Comparison of ENCODE assay signal across 9 cellular contexts in genomic region chr17:78716814-78717393, GRCh38.
DNase-seq lines count a peak whose midpoint lies in the region; ATAC-seq and TF ChIP-seq lines count a peak whose summit lies in the region.
"Had no signal": no experiment of that assay in that cellular context is flagged by ENCODE, and none has a peak within 500 bp of the region (broad histone marks: within the 10 kb centered on the region; RNA-seq: fewer than 3 reads in every experiment).

No MANE protein-coding gene starts in this region.

- no peaks in the 10 kb centered on the region for H3K36me3 ChIP-seq in right atrium auricular region

- H3K9me3 Mint-ChIP-seq in activated T-cell treated with anti-CD3 and anti-CD28 coated beads, Interleukin-2, amount 50 U/mL, for 24 hours, result no peaks in the 10 kb centered on the region
- no peaks in the 10 kb centered on the region for H3K9me3 Mint-ChIP-seq in activated naive CD8-positive, alpha-beta T cell treated with anti-CD3 and anti-CD28 coated beads, Interleukin-2, amount 50 U/mL, for 24 hours
- H3K9me3 Mint-ChIP-seq: dendritic cell treated with granulocyte-macrophage colony-stimulating factor and Interleukin-4, amounts not matched to agents 40 ng/mL and 50 ng/mL, for 4 days had no signal

- H3K27ac ChIP-seq in right atrium auricular region, result peak overlapping the region; percentile 67 to 82

- H3K9me3 ChIP-seq in right atrium auricular region, result no peaks in the 10 kb centered on the region

- DNase-seq in activated T-cell treated with anti-CD3 and anti-CD28 coated beads, Interleukin-2, amount 50 U/mL, for 24 hours, result peak; percentile 62
- no peak for DNase-seq in activated T-cell treated with anti-CD3 and anti-CD28 coated beads for 4 hours
- DNase-seq in NCI-H345 (lab: John Stamatoyannopoulos, UW), result peak; percentile 80
- DNase-seq in activated naive CD8-positive, alpha-beta T cell treated with anti-CD3 and anti-CD28 coated beads, Interleukin-2, amount 50 U/mL, for 24 hours, result no peak
- no peak for DNase-seq in right atrium auricular region (ENCODE audit: low spot score)
- DNase-seq in renal cortical epithelial cell (ENCODE audit: low read depth), result peak; percentile 50

- no peak for ATAC-seq in activated naive CD8-positive, alpha-beta T cell treated with anti-CD3 and anti-CD28 coated beads, Interleukin-2, amount 50 U/mL, for 24 hours
- ATAC-seq in GM18520 (IDR thresholded peaks at IDR 0.05; ENCODE audit: unreplicated experiment) (no peak), GM18861 (IDR thresholded peaks at IDR 0.05; ENCODE audit: unreplicated experiment) (no peak)

- no peaks in the 10 kb centered on the region for H3K27me3 ChIP-seq in right atrium auricular region

- peaks cover 10% of the 10 kb centered on the region for H3K36me3 Mint-ChIP-seq in activated T-cell treated with anti-CD3 and anti-CD28 coated beads, Interleukin-2, amount 50 U/mL, for 24 hours (ENCODE audit: low read depth)
- H3K36me3 Mint-ChIP-seq in activated naive CD8-positive, alpha-beta T cell treated with anti-CD3 and anti-CD28 coated beads, Interleukin-2, amount 50 U/mL, for 24 hours (ENCODE audit: low read depth), result no peaks in the 10 kb centered on the region

- peaks cover 89% of the 10 kb centered on the region for H3K4me1 Mint-ChIP-seq in activated T-cell treated with anti-CD3 and anti-CD28 coated beads, Interleukin-2, amount 50 U/mL, for 24 hours (ENCODE audit: low read depth)
- H3K4me1 Mint-ChIP-seq in activated naive CD8-positive, alpha-beta T cell treated with anti-CD3 and anti-CD28 coated beads, Interleukin-2, amount 50 U/mL, for 24 hours, result peaks cover 92% of the 10 kb centered on the region

- peak overlapping the region; percentile 63 for H3K4me3 Mint-ChIP-seq in activated T-cell treated with anti-CD3 and anti-CD28 coated beads, Interleukin-2, amount 50 U/mL, for 24 hours
- peak overlapping the region; percentile 63 for H3K4me3 Mint-ChIP-seq in activated naive CD8-positive, alpha-beta T cell treated with anti-CD3 and anti-CD28 coated beads, Interleukin-2, amount 50 U/mL, for 24 hours
- H3K4me3 Mint-ChIP-seq: dendritic cell treated with granulocyte-macrophage colony-stimulating factor and Interleukin-4, amounts not matched to agents 40 ng/mL and 50 ng/mL, for 4 days had no signal

- peak overlapping the region; percentile 40 to 53 for H3K4me3 ChIP-seq in right atrium auricular region

- no peak for TF ChIP-seq CTCF in right atrium auricular region (IDR thresholded peaks at IDR 0.05)

- H3K27me3 Mint-ChIP-seq in activated T-cell treated with anti-CD3 and anti-CD28 coated beads, Interleukin-2, amount 50 U/mL, for 24 hours, result no peaks in the 10 kb centered on the region
- no peaks in the 10 kb centered on the region for H3K27me3 Mint-ChIP-seq in activated naive CD8-positive, alpha-beta T cell treated with anti-CD3 and anti-CD28 coated beads, Interleukin-2, amount 50 U/mL, for 24 hours
- H3K27me3 Mint-ChIP-seq: dendritic cell treated with granulocyte-macrophage colony-stimulating factor and Interleukin-4, amounts not matched to agents 40 ng/mL and 50 ng/mL, for 4 days had no signal

- H3K27ac Mint-ChIP-seq in activated T-cell treated with anti-CD3 and anti-CD28 coated beads, Interleukin-2, amount 50 U/mL, for 24 hours, result peak overlapping the region; percentile 94
- H3K27ac Mint-ChIP-seq in activated naive CD8-positive, alpha-beta T cell treated with anti-CD3 and anti-CD28 coated beads, Interleukin-2, amount 50 U/mL, for 24 hours, result peak overlapping the region; percentile 91
- H3K27ac Mint-ChIP-seq: dendritic cell treated with granulocyte-macrophage colony-stimulating factor and Interleukin-4, amounts not matched to agents 40 ng/mL and 50 ng/mL, for 4 days had no signal

- peaks cover 0 to 67% of the 10 kb centered on the region in 2 donors for H3K4me1 ChIP-seq in right atrium auricular region

Comparison
In these comparisons a context has a peak if more than half of its experiments do, and no peak if none do; other contexts are left out.
1. DNase-seq: peak in activated T-cell treated with anti-CD3 and anti-CD28 coated beads, Interleukin-2, amount 50 U/mL, for 24 hours (single experiment), NCI-H345 (single experiment) and renal cortical epithelial cell (single experiment); none in activated T-cell treated with anti-CD3 and anti-CD28 coated beads for 4 hours (single experiment), activated naive CD8-positive, alpha-beta T cell treated with anti-CD3 and anti-CD28 coated beads, Interleukin-2, amount 50 U/mL, for 24 hours (single experiment) and right atrium auricular region (single experiment).